In the genomic region with DNA sequence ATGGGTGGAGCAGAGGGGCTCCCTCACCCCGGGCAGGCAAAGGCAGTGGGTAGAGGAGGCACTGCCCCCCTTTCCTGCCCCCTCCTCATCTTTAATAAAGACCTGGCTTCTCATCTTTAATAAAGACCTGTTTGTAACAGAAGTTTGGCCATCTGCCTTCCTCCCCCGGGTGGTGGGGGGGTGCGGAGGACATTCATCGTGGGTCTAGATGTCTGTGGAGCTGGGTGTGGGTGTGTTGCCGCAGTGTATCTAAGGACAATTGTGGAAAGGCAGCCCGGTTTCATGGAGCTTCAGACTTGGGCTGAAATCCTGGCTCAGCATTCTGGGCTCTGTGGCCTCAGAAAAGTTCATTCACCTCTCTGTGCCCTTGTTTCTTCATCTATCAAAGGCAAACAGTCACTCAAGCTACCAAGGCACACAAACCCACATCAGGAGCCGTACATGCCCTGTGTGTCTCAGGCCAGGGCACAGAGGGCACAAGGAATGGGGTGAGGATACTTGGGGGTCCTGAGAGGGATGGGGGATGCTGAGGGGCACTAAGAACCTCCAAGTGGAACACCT, we compare ENCODE assay signal across 23 cellular contexts. TPM values are rescaled to one million over a fixed set of nuclear protein-coding genes. Genes with fewer than 3 reads are reported as not detected.
DNase-seq lines count a peak whose midpoint lies in the region; ATAC-seq, FAIRE-seq and TF ChIP-seq lines count a peak whose summit lies in the region.
"Had no signal": no experiment of that assay in that cellular context is flagged by ENCODE, and none has a peak within 500 bp of the region (broad histone marks: within the 10 kb centered on the region; RNA-seq: fewer than 3 reads in every experiment).

No MANE protein-coding gene starts in this region.

- H3K27me3 ChIP-seq in K562 (ENCODE audit: control insufficient read depth in 2 of 2, insufficient read depth in 2 of 2, low read length in 2 of 2), result no peaks in the 10 kb centered on the region
- H3K27me3 ChIP-seq in liver (ENCODE audit: control insufficient read depth in 4 of 4, insufficient read depth in 4 of 4, low read length in 3 of 4), result no peaks in the 10 kb centered on the region
- no peaks in the 10 kb centered on the region for H3K27me3 ChIP-seq in right atrium auricular region

- H3K4me1 ChIP-seq in K562 (replicated peaks in 1 of 2; ENCODE audit: control insufficient read depth in 2 of 2, insufficient read depth in 2 of 2, low read length in 2 of 2) (peaks cover 10 to 26% of the 10 kb centered on the region in 2 experiments; a peak in 4 of 5 replicates), liver (ENCODE audit: control insufficient read depth in 4 of 4, insufficient read depth in 4 of 4, low read length in 3 of 4) (peaks cover 3 to 16% (median 9%) of the 10 kb centered on the region in 4 donors), right atrium auricular region (no peaks in the 10 kb centered on the region)

- DNase-seq in DMS 273 (lab: John Stamatoyannopoulos, UW; ENCODE audit: unreplicated experiment), result peak; percentile 33
- no peak for DNase-seq in DMS 273 treated with DMSO at 0.1 percent for 48 hours (lab: John Stamatoyannopoulos, UW)
- DNase-seq in K562 (ENCODE audit: extremely low read depth in 1 of 4, low spot score in 3 of 4), result peak in 1 of 4 experiments; percentile 5
- no peak for DNase-seq in stimulated activated effector memory CD8-positive, alpha-beta T cell treated with anti-CD3 and anti-CD28 coated beads, Interleukin-12 subunit alpha, Interleukin-12 subunit beta, amount 100 ng/mL, for 72 hours (ENCODE audit: low spot score in 2 of 2)
- DNase-seq in NCI-H128 (lab: John Stamatoyannopoulos, UW; ENCODE audit: unreplicated experiment), result no peak
- no peak for DNase-seq in right atrium auricular region (ENCODE audit: low spot score)
- DNase-seq: Calu3, NCI-H1048, NCI-H1436, NCI-H187, NCI-H2081 treated with DMSO at 0.1 percent for 48 hours, NCI-H2171, NCI-H226, NCI-H510A, NCI-H69, RPMI8226, SHP77 treated with DMSO at 0.1 percent for 48 hours had no signal

- H4K20me1 ChIP-seq in K562 (replicated peaks; ENCODE audit: control insufficient read depth, insufficient read depth, low read length), result no peaks in the 10 kb centered on the region; the same call in 1 of the 2 replicates

- no peak for TF ChIP-seq POLR2A in K562 (conservative IDR thresholded peaks at IDR 0.05)

- BruUV-seq in K562 (replicated peaks; lab: Mats Ljungman, UMichigan), result no TSS peak

- H3K9me1 ChIP-seq in K562 (ENCODE audit: control insufficient read depth, insufficient read depth, low read length), result peaks cover 4% of the 10 kb centered on the region

- H3K4me3 ChIP-seq in K562 (no peak overlapping the region), liver (ENCODE audit: low read depth in 1 of 3, low read length in 3 of 3) (no peak overlapping the region), right atrium auricular region (no peak overlapping the region)

- TF ChIP-seq CTCF in K562 (IDR thresholded peaks at IDR 0.05 in 2 of 3, conservative IDR thresholded peaks at IDR 0.05 in 1 of 3; ENCODE audit: insufficient read depth in 2 of 3, low read depth in 1 of 3, low read length in 3 of 3) (no peak), liver (IDR thresholded peaks at IDR 0.05; ENCODE audit: low read depth, low read length, missing input control) (no peak), right atrium auricular region (IDR thresholded peaks at IDR 0.05) (no peak)

- peaks cover 13% of the 10 kb centered on the region for H3K36me3 Mint-ChIP-seq in stimulated activated effector memory CD8-positive, alpha-beta T cell treated with anti-CD3 and anti-CD28 coated beads, Interleukin-12 subunit alpha, Interleukin-12 subunit beta, amount 100 ng/mL, for 72 hours

- intact Hi-C loops in K562 (cut with micrococcal nuclease), result no loop called here

- H3K27ac ChIP-seq in K562 (ENCODE audit: extremely low read depth, low read depth, low read length) (no peak overlapping the region), liver (ENCODE audit: low read depth in 1 of 2, low read length in 2 of 2) (no peak overlapping the region), right atrium auricular region (no peak overlapping the region)
- H3K27ac ChIP-seq: 22Rv1 had no signal

- H3K79me2 ChIP-seq in K562 (ENCODE audit: control insufficient read depth, insufficient read depth, low read length), result no peaks in the 10 kb centered on the region

- no peaks in the 10 kb centered on the region for H3K9me3 Mint-ChIP-seq in stimulated activated effector memory CD8-positive, alpha-beta T cell treated with anti-CD3 and anti-CD28 coated beads, Interleukin-12 subunit alpha, Interleukin-12 subunit beta, amount 100 ng/mL, for 72 hours
- H3K9me3 Mint-ChIP-seq: IgD-negative memory B cell had no signal

- no peaks in the 10 kb centered on the region for H3K9me3 ChIP-seq in K562 (replicated peaks; ENCODE audit: control insufficient read depth, insufficient read depth, low read depth, low read length)
- no peaks in the 10 kb centered on the region for H3K9me3 ChIP-seq in liver (ENCODE audit: control insufficient read depth in 4 of 4, low read length in 3 of 4)
- H3K9me3 ChIP-seq in right atrium auricular region, result no peaks in the 10 kb centered on the region

- no peak overlapping the region for H3K4me3 Mint-ChIP-seq in stimulated activated effector memory CD8-positive, alpha-beta T cell treated with anti-CD3 and anti-CD28 coated beads, Interleukin-12 subunit alpha, Interleukin-12 subunit beta, amount 100 ng/mL, for 72 hours
- H3K4me3 Mint-ChIP-seq: IgD-negative memory B cell had no signal

- ATAC-seq in K562 (no peak), HG03039 (IDR thresholded peaks at IDR 0.05; ENCODE audit: unreplicated experiment) (no peak)
- no peak for ATAC-seq in stimulated activated effector memory CD8-positive, alpha-beta T cell treated with anti-CD3 and anti-CD28 coated beads, Interleukin-12 subunit alpha, Interleukin-12 subunit beta, amount 100 ng/mL, for 72 hours

- no peak for TF ChIP-seq RAD21 in K562 (CRISPR knock-in tag; conservative IDR thresholded peaks at IDR 0.05 in 1 of 2, IDR thresholded peaks at IDR 0.05 in 1 of 2)
- no peak for TF ChIP-seq RAD21 in liver (IDR thresholded peaks at IDR 0.05)

- 51% methylated on average over 6 of the region's 7 CpGs for WGBS in K562 (ENCODE audit: insufficient coverage, low coverage, missing lambda C conversion rate)
- WGBS in liver, result 67% methylated on average over 7 of the region's 7 CpGs

- in situ Hi-C loops in K562 (cut with MboI), result no loop called here

- H2AFZ ChIP-seq in K562 (ENCODE audit: low read depth, low read length), result no peak overlapping the region

- no peak for FAIRE-seq in K562 (lab: Jason Lieb, UNC)
- FAIRE-seq: GM19239, H54 had no signal

- POLR2A ChIA-PET in K562 (lab: Yijun Ruan, JAX), result interaction anchor here (0.6 to 1.4 kb wide), 2 partner anchors 19 to 49 kb away, joined by 3 to 4 read pairs; partner anchors contain the start of genes CCDC159 and TMEM205

- no peak for TF ChIP-seq EP300 in K562 (IDR thresholded peaks at IDR 0.05; ENCODE audit: low read length)

- H3K36me3 ChIP-seq in K562 (ENCODE audit: control insufficient read depth, insufficient read depth, low read length), result peaks cover 6% of the 10 kb centered on the region; the same call in 1 of the 3 replicates
- H3K36me3 ChIP-seq in liver (ENCODE audit: control insufficient read depth in 4 of 4, insufficient read depth in 3 of 4, low read depth in 1 of 4, low read length in 3 of 4), result peaks cover 3 to 26% (median 9%) of the 10 kb centered on the region in 4 donors
- H3K36me3 ChIP-seq in right atrium auricular region, result peaks cover 23% of the 10 kb centered on the region

- CTCF ChIA-PET in K562 (lab: Yijun Ruan, JAX; ENCODE audit: low intra/inter-chr PET ratio), result no interaction called here

- H3K4me2 ChIP-seq in K562 (ENCODE audit: insufficient read depth, low read length), result no peak overlapping the region

- H3K27ac Mint-ChIP-seq in stimulated activated effector memory CD8-positive, alpha-beta T cell treated with anti-CD3 and anti-CD28 coated beads, Interleukin-12 subunit alpha, Interleukin-12 subunit beta, amount 100 ng/mL, for 72 hours, result peak overlapping the region; percentile 8
- H3K27ac Mint-ChIP-seq: IgD-negative memory B cell had no signal

- H3K9ac ChIP-seq in K562 (ENCODE audit: insufficient read depth in 1 of 2, low read depth in 2 of 2, low read length in 2 of 2), result no peak overlapping the region
- H3K9ac ChIP-seq in liver (ENCODE audit: low read depth in 1 of 2, low read length in 2 of 2), result no peak overlapping the region

- peaks cover 9% of the 10 kb centered on the region for H3K4me1 Mint-ChIP-seq in stimulated activated effector memory CD8-positive, alpha-beta T cell treated with anti-CD3 and anti-CD28 coated beads, Interleukin-12 subunit alpha, Interleukin-12 subunit beta, amount 100 ng/mL, for 72 hours
- H3K4me1 Mint-ChIP-seq: IgD-negative memory B cell had no signal

RNA-seq across cellular contexts. Expression of gene SWSAP1, which starts 8.8 kb away (rescaled TPM):
- 1.5 and 2.6 TPM in 2 replicates for total RNA-seq in K562 (2011; cell fraction: chromatin; rRNA removed; ENCODE audit: low replicate concordance)
- 2.6 and 3.5 TPM in 2 replicates for total RNA-seq in K562 (2011; cell fraction: nucleolus; rRNA removed)
- 2.3 and 3.1 TPM in 2 replicates for total RNA-seq in K562 (2011; cell fraction: nucleoplasm; rRNA removed)
- total RNA-seq in K562 (2014; rRNA removed) (2.8 and 3.9 TPM in 2 replicates), K562 (2014; rRNA removed; fragmentation: Illumina TruSeq; extraction: Trizol) (0.77 and 0.80 TPM in 2 replicates), K562 (2015; rRNA removed; fragmentation: Illumina TruSeq; extraction: Trizol) (1.9 and 2.3 TPM in 2 replicates), K562 (2021) (2.5 and 3.0 TPM in 2 replicates), liver (1 to 10 TPM in 1 of 2 donors, under 1 TPM in 1; 0.98 to 1.0 TPM), right atrium auricular region (1 to 10 TPM in 1 of 2 donors, under 1 TPM in 1; 0.44 to 1.5 TPM)
- polyA plus RNA-seq in K562 (2011; rRNA removed) (1.3 and 1.8 TPM in 2 replicates), K562 (2014; fragmentation: Illumina TruSeq; extraction: Trizol) (1.7 and 2.6 TPM in 2 replicates), K562 (2014; fragmentation: Nextera tagmentation; extraction: Ambion mirVana) (under 1 TPM; 0.18 to 0.73 TPM), K562 (2014; rRNA removed) (2.0 and 4.3 TPM in 2 replicates), liver (1 to 10 TPM; 2.5 to 6.4 TPM)
- polyA plus RNA-seq in K562 (2011; cell fraction: cytosol; rRNA removed), result 1.9 and 3.2 TPM in 2 replicates
- polyA plus RNA-seq in K562 (2011; cell fraction: nucleus; rRNA removed), result 1.2 and 1.3 TPM in 2 replicates
- 2.9 and 3.1 TPM in 2 replicates for polyA plus RNA-seq in K562 (2012)
- 0.51 and 0.67 TPM in 2 replicates for polyA minus RNA-seq in K562 (2011; rRNA and poly(A)+ RNA removed)
- polyA minus RNA-seq in K562 (2011; cell fraction: cytosol; rRNA and poly(A)+ RNA removed), result 0.48 TPM in 1 of 2 replicates, not detected in the other
- polyA minus RNA-seq in K562 (2011; cell fraction: nucleus; rRNA and poly(A)+ RNA removed), result 0.54 and 2.1 TPM in 2 replicates

RNA-seq across cellular contexts. Expression of gene PLPPR2, which starts 10.4 kb away (rescaled TPM):
- 8.1 and 27.1 TPM in 2 replicates for total RNA-seq in K562 (2011; cell fraction: chromatin; rRNA removed; ENCODE audit: low replicate concordance)
- 25.7 and 35.0 TPM in 2 replicates for total RNA-seq in K562 (2011; cell fraction: nucleolus; rRNA removed)
- 21.9 and 29.8 TPM in 2 replicates for total RNA-seq in K562 (2011; cell fraction: nucleoplasm; rRNA removed)
- total RNA-seq in K562 (2014; rRNA removed), result 4.4 and 11.2 TPM in 2 replicates
- 1.8 and 2.1 TPM in 2 replicates for total RNA-seq in K562 (2014; rRNA removed; fragmentation: Illumina TruSeq; extraction: Trizol)
- 2.6 and 3.1 TPM in 2 replicates for total RNA-seq in K562 (2015; rRNA removed; fragmentation: Illumina TruSeq; extraction: Trizol)
- total RNA-seq in K562 (2021), result 15.9 and 17.6 TPM in 2 replicates
- polyA plus RNA-seq in K562 (2011; rRNA removed), result 3.4 and 6.3 TPM in 2 replicates
- polyA plus RNA-seq in K562 (2011; cell fraction: cytosol; rRNA removed), result 5.2 and 13.0 TPM in 2 replicates
- 21.6 and 30.6 TPM in 2 replicates for polyA plus RNA-seq in K562 (2011; cell fraction: nucleus; rRNA removed)
- 16.0 and 16.8 TPM in 2 replicates for polyA plus RNA-seq in K562 (2012)
- 8.1 and 12.8 TPM in 2 replicates for polyA plus RNA-seq in K562 (2014; fragmentation: Illumina TruSeq; extraction: Trizol)
- polyA plus RNA-seq in K562 (2014; fragmentation: Nextera tagmentation; extraction: Ambion mirVana), result under 1 TPM; 0.49 TPM
- polyA plus RNA-seq in K562 (2014; rRNA removed), result 8.6 and 10.0 TPM in 2 replicates
- 1.1 and 2.5 TPM in 2 replicates for polyA minus RNA-seq in K562 (2011; rRNA and poly(A)+ RNA removed)
- polyA minus RNA-seq in K562 (2011; cell fraction: cytosol; rRNA and poly(A)+ RNA removed), result 6.1 and 10.4 TPM in 2 replicates
- 7.2 and 8.5 TPM in 2 replicates for polyA minus RNA-seq in K562 (2011; cell fraction: nucleus; rRNA and poly(A)+ RNA removed)
- 1 to 10 TPM; 1.3 to 6.9 TPM for total RNA-seq in liver
- polyA plus RNA-seq in liver, result 10 to 100 TPM in 1 of 2 donors, 1 to 10 TPM in 1; 7.6 to 12.6 TPM
- 10 to 100 TPM; 26.2 to 30.5 TPM for total RNA-seq in right atrium auricular region

RNA-seq across cellular contexts. Expression of gene EPOR, which starts 18.5 kb away (rescaled TPM):
- total RNA-seq in K562 (2011; cell fraction: chromatin; rRNA removed; ENCODE audit: low replicate concordance), result 15.0 and 49.1 TPM in 2 replicates
- total RNA-seq in K562 (2011; cell fraction: nucleolus; rRNA removed), result 46.8 and 47.2 TPM in 2 replicates
- 28.8 and 30.8 TPM in 2 replicates for total RNA-seq in K562 (2011; cell fraction: nucleoplasm; rRNA removed)
- total RNA-seq in K562 (2014; rRNA removed) (10.0 and 14.7 TPM in 2 replicates), K562 (2014; rRNA removed; fragmentation: Illumina TruSeq; extraction: Trizol) (2.8 and 3.3 TPM in 2 replicates), K562 (2015; rRNA removed; fragmentation: Illumina TruSeq; extraction: Trizol) (5.0 and 5.2 TPM in 2 replicates), K562 (2021) (14.1 and 15.6 TPM in 2 replicates), liver (10 to 100 TPM in 1 of 2 donors, 1 to 10 TPM in 1; 6.4 to 70.9 TPM), right atrium auricular region (1 to 10 TPM; 5.9 to 10.0 TPM)
- polyA plus RNA-seq in K562 (2011; rRNA removed) (8.7 and 9.2 TPM in 2 replicates), K562 (2014; fragmentation: Illumina TruSeq; extraction: Trizol) (8.5 and 8.9 TPM in 2 replicates), K562 (2014; fragmentation: Nextera tagmentation; extraction: Ambion mirVana) (1 to 10 TPM; 1.3 TPM), K562 (2014; rRNA removed) (17.0 and 17.9 TPM in 2 replicates), liver (1 to 10 TPM; 6.3 to 7.6 TPM)
- 7.9 and 28.0 TPM in 2 replicates for polyA plus RNA-seq in K562 (2011; cell fraction: cytosol; rRNA removed)
- polyA plus RNA-seq in K562 (2011; cell fraction: nucleus; rRNA removed), result 17.3 and 44.3 TPM in 2 replicates
- polyA plus RNA-seq in K562 (2012), result 11.3 and 13.7 TPM in 2 replicates
- 1.9 and 4.3 TPM in 2 replicates for polyA minus RNA-seq in K562 (2011; rRNA and poly(A)+ RNA removed)
- polyA minus RNA-seq in K562 (2011; cell fraction: cytosol; rRNA and poly(A)+ RNA removed), result 6.1 and 8.2 TPM in 2 replicates
- polyA minus RNA-seq in K562 (2011; cell fraction: nucleus; rRNA and poly(A)+ RNA removed), result 5.2 and 6.9 TPM in 2 replicates

RNA-seq across cellular contexts. Expression of gene CCDC159, which starts 19.3 kb away (rescaled TPM):
- 35.6 and 69.3 TPM in 2 replicates for total RNA-seq in K562 (2011; cell fraction: chromatin; rRNA removed; ENCODE audit: low replicate concordance)
- 24.6 and 29.0 TPM in 2 replicates for total RNA-seq in K562 (2011; cell fraction: nucleolus; rRNA removed)
- 35.5 and 35.6 TPM in 2 replicates for total RNA-seq in K562 (2011; cell fraction: nucleoplasm; rRNA removed)
- total RNA-seq in K562 (2014; rRNA removed) (3.6 and 3.7 TPM in 2 replicates), K562 (2014; rRNA removed; fragmentation: Illumina TruSeq; extraction: Trizol) (3.1 and 3.9 TPM in 2 replicates), K562 (2015; rRNA removed; fragmentation: Illumina TruSeq; extraction: Trizol) (3.9 and 4.7 TPM in 2 replicates), K562 (2021) (5.9 and 7.6 TPM in 2 replicates), liver (10 to 100 TPM in 1 of 2 donors, 1 to 10 TPM in 1; 6.3 to 19.3 TPM), right atrium auricular region (10 to 100 TPM; 12.1 to 18.8 TPM)
- polyA plus RNA-seq in K562 (2011; rRNA removed) (6.8 and 9.4 TPM in 2 replicates), K562 (2014; fragmentation: Illumina TruSeq; extraction: Trizol) (8.9 and 10.1 TPM in 2 replicates), K562 (2014; fragmentation: Nextera tagmentation; extraction: Ambion mirVana) (1 to 10 TPM in 1 of 2 experiments, under 1 TPM in 1; 0.68 to 2.5 TPM), K562 (2014; rRNA removed) (6.8 and 8.6 TPM in 2 replicates), liver (10 to 100 TPM; 13.7 to 25.2 TPM)
- 5.8 and 5.9 TPM in 2 replicates for polyA plus RNA-seq in K562 (2011; cell fraction: cytosol; rRNA removed)
- 52.3 and 65.7 TPM in 2 replicates for polyA plus RNA-seq in K562 (2011; cell fraction: nucleus; rRNA removed)
- polyA plus RNA-seq in K562 (2012), result 13.1 and 29.9 TPM in 2 replicates
- 2.1 and 3.3 TPM in 2 replicates for polyA minus RNA-seq in K562 (2011; rRNA and poly(A)+ RNA removed)
- polyA minus RNA-seq in K562 (2011; cell fraction: cytosol; rRNA and poly(A)+ RNA removed), result not detected in 2 replicates
- 14.4 and 14.7 TPM in 2 replicates for polyA minus RNA-seq in K562 (2011; cell fraction: nucleus; rRNA and poly(A)+ RNA removed)

RNA-seq across cellular contexts. Expression of gene TMEM205, which starts 19.6 kb away (rescaled TPM):
- total RNA-seq in K562 (2011; cell fraction: chromatin; rRNA removed; ENCODE audit: low replicate concordance), result 24.9 and 71.9 TPM in 2 replicates
- 125 and 126 TPM in 2 replicates for total RNA-seq in K562 (2011; cell fraction: nucleolus; rRNA removed)
- 67.8 and 77.4 TPM in 2 replicates for total RNA-seq in K562 (2011; cell fraction: nucleoplasm; rRNA removed)
- 63.3 and 68.9 TPM in 2 replicates for total RNA-seq in K562 (2014; rRNA removed)
- total RNA-seq in K562 (2014; rRNA removed; fragmentation: Illumina TruSeq; extraction: Trizol), result 21.2 and 26.1 TPM in 2 replicates
- total RNA-seq in K562 (2015; rRNA removed; fragmentation: Illumina TruSeq; extraction: Trizol), result 32.0 and 33.7 TPM in 2 replicates
- 44.1 and 45.6 TPM in 2 replicates for total RNA-seq in K562 (2021)
- polyA plus RNA-seq in K562 (2011; rRNA removed), result 57.7 and 68.8 TPM in 2 replicates
- polyA plus RNA-seq in K562 (2011; cell fraction: cytosol; rRNA removed), result 179 and 221 TPM in 2 replicates
- 92.4 and 97.3 TPM in 2 replicates for polyA plus RNA-seq in K562 (2011; cell fraction: nucleus; rRNA removed)
- 57.1 and 57.4 TPM in 2 replicates for polyA plus RNA-seq in K562 (2012)
- 72.6 and 73.2 TPM in 2 replicates for polyA plus RNA-seq in K562 (2014; fragmentation: Illumina TruSeq; extraction: Trizol)
- 10 to 100 TPM; 21.3 to 27.3 TPM for polyA plus RNA-seq in K562 (2014; fragmentation: Nextera tagmentation; extraction: Ambion mirVana)
- 81.5 and 83.8 TPM in 2 replicates for polyA plus RNA-seq in K562 (2014; rRNA removed)
- polyA minus RNA-seq in K562 (2011; rRNA and poly(A)+ RNA removed), result 30.4 and 35.1 TPM in 2 replicates
- 26.4 and 28.5 TPM in 2 replicates for polyA minus RNA-seq in K562 (2011; cell fraction: cytosol; rRNA and poly(A)+ RNA removed)
- 4.7 and 11.6 TPM in 2 replicates for polyA minus RNA-seq in K562 (2011; cell fraction: nucleus; rRNA and poly(A)+ RNA removed)
- total RNA-seq in liver, result 100 to 1,000 TPM; 110 to 268 TPM
- polyA plus RNA-seq in liver, result 100 to 1,000 TPM; 275 to 410 TPM
- total RNA-seq in right atrium auricular region, result 100 to 1,000 TPM; 301 to 343 TPM
